Comparison of ENCODE assay signal across 18 cellular contexts in genomic region chr2:23419171-23420090, GRCh38. TPM values are rescaled to one million over a fixed set of nuclear protein-coding genes. Genes with fewer than 3 reads are reported as not detected.
DNase-seq lines count a peak whose midpoint lies in the region; ATAC-seq, FAIRE-seq and TF ChIP-seq lines count a peak whose summit lies in the region.
"Had no signal": no experiment of that assay in that cellular context is flagged by ENCODE, and none has a peak within 500 bp of the region (broad histone marks: within the 10 kb centered on the region; RNA-seq: fewer than 3 reads in every experiment).

No MANE protein-coding gene starts in this region.

- no peaks in the 10 kb centered on the region for H3K9me3 Mint-ChIP-seq in endodermal cell
- H3K9me3 Mint-ChIP-seq: activated naive CD8-positive, alpha-beta T cell treated with anti-CD3 and anti-CD28 coated beads, Interleukin-2, amount 10 ng/mL, durations not matched to agents 7 days and 5 days had no signal

- POLR2A ChIA-PET in HepG2 (lab: Yijun Ruan, JAX): no interaction called here

- in situ Hi-C loops in HepG2 (cut with HindIII; ENCODE audit: extremely low pct_ligation_motif_present, low pct_unique_long_range_greater_than_20kb): no loop called here

- no peaks in the 10 kb centered on the region for H3K36me3 Mint-ChIP-seq in endodermal cell (ENCODE audit: low read depth)
- H3K36me3 Mint-ChIP-seq: activated naive CD8-positive, alpha-beta T cell treated with anti-CD3 and anti-CD28 coated beads, Interleukin-2, amount 10 ng/mL, durations not matched to agents 7 days and 5 days had no signal

- TF ChIP-seq EP300 in HepG2 (IDR thresholded peaks at IDR 0.05; ENCODE audit: low read depth in 2 of 2, low read length in 2 of 2): no peak
- no peak for TF ChIP-seq EP300 in HepG2 (CRISPR knock-in tag; IDR thresholded peaks at IDR 0.05; ENCODE audit: borderline replicate concordance)
- no peak for TF ChIP-seq EP300 in gastroesophageal sphincter (IDR thresholded peaks at IDR 0.05)

- FAIRE-seq in HepG2 (lab: Jason Lieb, UNC): no peak

- H3K4me1 Mint-ChIP-seq in endodermal cell: peaks cover 6% of the 10 kb centered on the region
- H3K4me1 Mint-ChIP-seq: activated naive CD8-positive, alpha-beta T cell treated with anti-CD3 and anti-CD28 coated beads, Interleukin-2, amount 10 ng/mL, durations not matched to agents 7 days and 5 days had no signal

- no peaks in the 10 kb centered on the region for H3K4me1 ChIP-seq in liver (ENCODE audit: control insufficient read depth in 4 of 4, insufficient read depth in 4 of 4, low read length in 3 of 4)
- no peaks in the 10 kb centered on the region for H3K4me1 ChIP-seq in HepG2 (ENCODE audit: insufficient read depth, low read length)
- H3K4me1 ChIP-seq in gastroesophageal sphincter: peaks cover 0 to 95% (median 6%) of the 10 kb centered on the region in 3 donors
- no peaks in the 10 kb centered on the region for H3K4me1 ChIP-seq in endodermal cell (ENCODE audit: control insufficient read depth, insufficient read depth, low read length)

- no peak for TF ChIP-seq RAD21 in liver (IDR thresholded peaks at IDR 0.05)
- TF ChIP-seq RAD21 in HepG2 (CRISPR knock-in tag; IDR thresholded peaks at IDR 0.05): no peak

- 86% methylated on average over 25 of the region's 25 CpGs for WGBS in liver
- WGBS in HepG2 (ENCODE audit: low lambda C conversion rate): 59% methylated on average over 25 of the region's 25 CpGs
- 47 to 88% methylated on average over 2 to 14 of the region's 25 CpGs for WGBS in gastroesophageal sphincter (ENCODE audit: low coverage in 1 of 2), 2 donors
- WGBS in endodermal cell (ENCODE audit: insufficient coverage in 1 of 2, insufficient read length in 1 of 2), 2 experiments: 93 to 95% methylated on average over 18 to 25 of the region's 25 CpGs

- H3K27ac Mint-ChIP-seq in endodermal cell: no peak overlapping the region
- H3K27ac Mint-ChIP-seq: activated naive CD8-positive, alpha-beta T cell treated with anti-CD3 and anti-CD28 coated beads, Interleukin-2, amount 10 ng/mL, durations not matched to agents 7 days and 5 days had no signal

- no peak for TF ChIP-seq POLR2A in HepG2 (IDR thresholded peaks at IDR 0.05; ENCODE audit: insufficient read depth in 1 of 2, low read depth in 2 of 2, low read length in 2 of 2)
- TF ChIP-seq POLR2A in gastroesophageal sphincter (IDR thresholded peaks at IDR 0.05): no peak

- intact Hi-C loops in HepG2 (cut with micrococcal nuclease; ENCODE audit: unreplicated experiment): no loop called here
- intact Hi-C loops in posterior vena cava (cut with DNase I): no loop called here

- H3K27me3 Mint-ChIP-seq in endodermal cell (ENCODE audit: insufficient read depth): no peaks in the 10 kb centered on the region

- TF ChIP-seq CTCF in liver (IDR thresholded peaks at IDR 0.05; ENCODE audit: low read depth, low read length, missing input control) (no peak), HepG2 (CRISPR knock-in tag; IDR thresholded peaks at IDR 0.05) (no peak), gastroesophageal sphincter (IDR thresholded peaks at IDR 0.05) (no peak), endodermal cell (conservative IDR thresholded peaks at IDR 0.05) (no peak)

- CTCF ChIA-PET in HepG2 (lab: Yijun Ruan, JAX; ENCODE audit: low intra/inter-chr PET ratio, low total read pairs): no interaction called here

- H4K20me1 ChIP-seq in HepG2 (ENCODE audit: insufficient read depth, low read length): no peaks in the 10 kb centered on the region

- H3K9ac ChIP-seq in liver (ENCODE audit: low read depth in 1 of 2, low read length in 2 of 2): no peak overlapping the region
- H3K9ac ChIP-seq in HepG2 (ENCODE audit: insufficient read depth, low read depth, low read length): no peak overlapping the region
- H3K9ac ChIP-seq in endodermal cell (ENCODE audit: extremely low read depth, low read length, poor library complexity, severe bottlenecking): no peak overlapping the region

- H3K4me3 ChIP-seq in liver (ENCODE audit: low read depth in 1 of 3, low read length in 3 of 3) (no peak overlapping the region), HepG2 (replicated peaks in 1 of 3; ENCODE audit: insufficient read depth in 1 of 3, low read depth in 2 of 3, low read length in 3 of 3) (no peak overlapping the region), gastroesophageal sphincter (no peak overlapping the region), endodermal cell (ENCODE audit: low read length) (no peak overlapping the region)

- no peaks in the 10 kb centered on the region for H3K27me3 ChIP-seq in liver (ENCODE audit: control insufficient read depth in 4 of 4, insufficient read depth in 4 of 4, low read length in 3 of 4)
- H3K27me3 ChIP-seq in HepG2 (ENCODE audit: control insufficient read depth in 1 of 2, insufficient read depth in 2 of 2, low read length in 2 of 2): peaks cover 0 to 6% of the 10 kb centered on the region in 2 experiments; a peak in 2 of 5 replicates
- no peaks in the 10 kb centered on the region for H3K27me3 ChIP-seq in gastroesophageal sphincter
- H3K27me3 ChIP-seq in endodermal cell (ENCODE audit: control insufficient read depth, insufficient read depth, low read length, poor library complexity, severe bottlenecking): no peaks in the 10 kb centered on the region

- no TSS peak for BruUV-seq in HepG2 (replicated peaks; lab: Mats Ljungman, UMichigan)

- no peaks in the 10 kb centered on the region for H3K79me2 ChIP-seq in HepG2 (ENCODE audit: insufficient read depth, low read length)

- H3K27ac ChIP-seq in liver (ENCODE audit: low read depth in 1 of 2, low read length in 2 of 2) (peak overlapping the region; percentile 29 to 47), HepG2 (ENCODE audit: extremely low read length, insufficient read depth, low read length) (no peak overlapping the region), gastroesophageal sphincter (peak overlapping the region in 3 of 4 donors; percentile 73 to 78 (median 73)), endodermal cell (ENCODE audit: low read depth, low read length) (no peak overlapping the region)

- H3K9me3 ChIP-seq in liver (ENCODE audit: control insufficient read depth in 4 of 4, low read length in 3 of 4): no peaks in the 10 kb centered on the region
- H3K9me3 ChIP-seq in HepG2 (ENCODE audit: low read length): no peaks in the 10 kb centered on the region
- H3K9me3 ChIP-seq in gastroesophageal sphincter: no peaks in the 10 kb centered on the region
- H3K9me3 ChIP-seq in endodermal cell (ENCODE audit: control insufficient read depth, low read length): no peaks in the 10 kb centered on the region

- no peak overlapping the region for H2AFZ ChIP-seq in HepG2 (ENCODE audit: low read length)

- ATAC-seq in HepG2 (no peak), gastroesophageal sphincter (peak; percentile 32)
- ATAC-seq: Panc1; stimulated activated naive CD8-positive, alpha-beta T cell treated with anti-CD3 and anti-CD28 coated beads, Interleukin-15, Interleukin-2, amounts not matched to agents 100 U/mL and 50 U/mL, for 24 hours had no signal

- H3K36me3 ChIP-seq in liver (ENCODE audit: control insufficient read depth in 4 of 4, insufficient read depth in 3 of 4, low read depth in 1 of 4, low read length in 3 of 4) (no peaks in the 10 kb centered on the region), HepG2 (replicated peaks in 1 of 2; ENCODE audit: control insufficient read depth in 1 of 2, insufficient read depth in 2 of 2, low read length in 2 of 2) (no peaks in the 10 kb centered on the region), gastroesophageal sphincter (no peaks in the 10 kb centered on the region), endodermal cell (ENCODE audit: control insufficient read depth, insufficient read depth, low read length) (no peaks in the 10 kb centered on the region)

- DNase-seq in HepG2 (ENCODE audit: low spot score) (no peak), posterior vena cava (ENCODE audit: low spot score) (peak; percentile 89), GOT3 (lab: John Stamatoyannopoulos, UW) (no peak), anterior cingulate cortex (lab: John Stamatoyannopoulos, UW) (no peak), endodermal cell (no peak)
- DNase-seq in stimulated activated naive CD4-positive, alpha-beta T cell treated with Interleukin-2 at 50 U/mL for 16 hours (lab: John Stamatoyannopoulos, UW): no peak
- DNase-seq: activated CD4-positive, CD25-positive, alpha-beta regulatory T cell; activated naive CD8-positive, alpha-beta T cell treated with anti-CD3 and anti-CD28 coated beads, Interleukin-2, amount 10 ng/mL, durations not matched to agents 7 days and 5 days; Calu3; cerebellar nuclear complex; KBM-7; NCI-H1436; NCI-H446 treated with DMSO at 0.1 percent for 48 hours; stimulated activated naive CD8-positive, alpha-beta T cell treated with anti-CD3 and anti-CD28 coated beads, Interleukin-15, Interleukin-2, amounts not matched to agents 100 U/mL and 50 U/mL, for 24 hours; T-helper 1 cell had no signal

- H3K4me2 ChIP-seq in HepG2 (ENCODE audit: low read depth, low read length): no peak overlapping the region

- no peak overlapping the region for H3K4me3 Mint-ChIP-seq in endodermal cell
- H3K4me3 Mint-ChIP-seq: activated naive CD8-positive, alpha-beta T cell treated with anti-CD3 and anti-CD28 coated beads, Interleukin-2, amount 10 ng/mL, durations not matched to agents 7 days and 5 days had no signal

RNA-seq across cellular contexts. Expression of gene KLHL29, which starts 34.5 kb away (rescaled TPM):
- 1 to 10 TPM in 1 of 2 donors, under 1 TPM in 1; 0.47 to 2.3 TPM for total RNA-seq in liver
- polyA plus RNA-seq in liver: under 1 TPM; 0.29 to 0.89 TPM
- total RNA-seq in HepG2 (2016; rRNA removed; fragmentation: Illumina TruSeq; extraction: Trizol): not detected in 2 replicates
- total RNA-seq in HepG2 (2016; cell fraction: cytosol; rRNA removed; fragmentation: Illumina TruSeq; extraction: Trizol; ENCODE audit: low read depth): not detected in 2 replicates
- total RNA-seq in HepG2 (2016; cell fraction: insoluble cytoplasmic fraction; rRNA removed; fragmentation: Illumina TruSeq; extraction: Trizol): not detected in 2 replicates
- not detected in 2 replicates for total RNA-seq in HepG2 (2016; cell fraction: membrane; rRNA removed; fragmentation: Illumina TruSeq; extraction: Trizol)
- 0.12 TPM in 1 of 2 replicates, not detected in the other for total RNA-seq in HepG2 (2016; cell fraction: nucleus; rRNA removed; fragmentation: Illumina TruSeq; extraction: Trizol)
- polyA plus RNA-seq in HepG2 (2011; rRNA removed): 0.01 and 0.03 TPM in 2 replicates
- polyA plus RNA-seq in HepG2 (2011; cell fraction: cytosol; rRNA removed): 0.01 TPM in 2 replicates
- polyA plus RNA-seq in HepG2 (2011; cell fraction: nucleus; rRNA removed): 0.03 and 0.11 TPM in 2 replicates
- 0.05 and 0.09 TPM in 2 replicates for polyA plus RNA-seq in HepG2 (2012)
- not detected in 2 replicates for polyA plus RNA-seq in HepG2 (2016; cell fraction: cytosol; fragmentation: Illumina TruSeq; extraction: Trizol; ENCODE audit: low read depth)
- not detected in 2 replicates for polyA plus RNA-seq in HepG2 (2016; cell fraction: insoluble cytoplasmic fraction; fragmentation: Illumina TruSeq; extraction: Trizol; ENCODE audit: low read depth)
- polyA plus RNA-seq in HepG2 (2016; cell fraction: membrane; fragmentation: Illumina TruSeq; extraction: Trizol; ENCODE audit: low read depth): not detected in 2 replicates
- not detected in 2 replicates for polyA plus RNA-seq in HepG2 (2016; cell fraction: nucleus; fragmentation: Illumina TruSeq; extraction: Trizol; ENCODE audit: insufficient read depth, low read depth)
- polyA minus RNA-seq in HepG2 (2011; rRNA and poly(A)+ RNA removed; ENCODE audit: low replicate concordance): 3.2 TPM in 1 of 2 replicates, not detected in the other
- 0.09 TPM in 1 of 2 replicates, not detected in the other for polyA minus RNA-seq in HepG2 (2011; cell fraction: cytosol; rRNA and poly(A)+ RNA removed)
- not detected in 2 replicates for polyA minus RNA-seq in HepG2 (2011; cell fraction: nucleus; rRNA and poly(A)+ RNA removed)
- 10 to 100 TPM; 15.2 to 31.5 (median 24.2) TPM for total RNA-seq in gastroesophageal sphincter
- total RNA-seq in posterior vena cava: 10 to 100 TPM in 1 of 2 donors, 1 to 10 TPM in 1; 9.9 to 10.6 TPM
- 1 to 10 TPM; 1.0 to 2.4 TPM for total RNA-seq in endodermal cell
- polyA plus RNA-seq in endodermal cell (2013, experiment 1 of 2): 5.7 TPM
- polyA plus RNA-seq in endodermal cell (2013, experiment 2 of 2): 4.6 TPM

Comparison
In these comparisons a context has a peak if more than half of its experiments do, and no peak if none do; other contexts are left out.
1. H3K27ac ChIP-seq: peak in liver (2 of 2) and gastroesophageal sphincter (3 of 4); none in HepG2 (single experiment) and endodermal cell (single experiment).